Comparison of ENCODE assay signal across 23 cellular contexts in the genomic region with DNA sequence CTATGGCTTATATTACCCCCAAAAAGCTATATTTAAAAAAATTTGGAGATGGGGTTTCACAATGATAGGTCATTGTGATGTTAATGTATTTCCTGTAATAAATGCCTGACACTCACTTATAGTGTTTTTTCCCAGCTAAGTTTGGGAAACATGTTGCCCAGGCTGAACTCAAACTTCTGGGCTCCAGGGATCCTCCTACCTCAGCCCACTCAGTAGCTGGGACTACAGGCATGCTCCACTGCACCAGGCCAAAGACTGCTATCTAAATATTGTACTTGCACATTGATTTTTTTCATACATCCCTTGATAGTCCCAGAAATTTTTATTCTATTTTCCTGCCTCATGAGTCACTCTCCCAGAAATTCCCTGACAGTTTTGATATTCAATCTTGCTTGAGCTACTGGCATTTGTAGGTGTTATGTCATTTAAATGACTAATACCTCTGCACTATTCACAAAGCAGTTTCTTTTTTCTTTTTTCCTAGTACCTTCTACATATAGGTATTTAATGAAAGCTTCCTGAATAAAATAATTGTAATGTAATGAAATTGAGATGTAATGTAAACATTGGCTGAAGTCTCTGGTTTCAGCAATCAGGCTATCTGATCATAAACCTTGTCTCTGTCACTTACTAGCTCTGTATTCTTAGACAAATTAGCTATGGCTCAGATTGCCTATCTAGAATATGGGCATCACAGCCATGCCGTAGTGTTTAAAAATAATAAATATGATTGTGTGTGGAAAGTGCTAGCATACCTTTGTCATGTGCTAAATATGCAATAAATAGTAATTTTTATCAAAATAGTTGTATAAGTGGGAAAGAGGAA.
DNase-seq lines count a peak whose midpoint lies in the region; TF ChIP-seq lines count a peak whose summit lies in the region.
"Had no signal": no experiment of that assay in that cellular context is flagged by ENCODE, and none has a peak within 500 bp of the region (broad histone marks: within the 10 kb centered on the region; RNA-seq: fewer than 3 reads in every experiment).

No MANE protein-coding gene starts in this region.

- H3K36me3 ChIP-seq in brain microvascular endothelial cell (replicated peaks): no peaks in the 10 kb centered on the region
- H3K36me3 ChIP-seq: heart left ventricle had no signal

- peaks cover 4% of the 10 kb centered on the region for H3K9me3 Mint-ChIP-seq in activated T-helper 1 cell treated with anti-CD3 and anti-CD28 coated beads, Interleukin-12 subunit alpha, Interleukin-12 subunit beta, Interleukin-2, Interleukin-4 antibody, amounts not matched to agents 30 ng/mL and 10 ng/mL and 1 ng/mL, durations not matched to agents 14 hours and 24 hours and 36 hours

- H3K36me3 Mint-ChIP-seq in activated T-helper 1 cell treated with anti-CD3 and anti-CD28 coated beads, Interleukin-12 subunit alpha, Interleukin-12 subunit beta, Interleukin-2, Interleukin-4 antibody, amounts not matched to agents 30 ng/mL and 10 ng/mL and 1 ng/mL, durations not matched to agents 14 hours and 24 hours and 36 hours (ENCODE audit: low read depth): no peaks in the 10 kb centered on the region
- H3K36me3 Mint-ChIP-seq: immature natural killer cell; naive thymus-derived CD4-positive, alpha-beta T cell had no signal

- DNase-seq in Daoy (ENCODE audit: low read depth) (peak; percentile 3), NCI-H460 (ENCODE audit: extremely low read depth, low read depth) (peak; percentile 25), brain microvascular endothelial cell (peak; percentile 0), non-pigmented ciliary epithelial cell (ENCODE audit: low read depth) (peak; percentile 19), NCI-H510A (lab: John Stamatoyannopoulos, UW) (no peak), GM13977 (ENCODE audit: low spot score) (no peak), SKM-1 (lab: John Stamatoyannopoulos, UW; ENCODE audit: unreplicated experiment) (no peak)
- no peak for DNase-seq in activated T-helper 1 cell treated with anti-CD3 and anti-CD28 coated beads, Interleukin-12 subunit alpha, Interleukin-12 subunit beta, Interleukin-2, Interleukin-4 antibody, amounts not matched to agents 30 ng/mL and 10 ng/mL and 1 ng/mL, durations not matched to agents 14 hours and 24 hours and 36 hours (ENCODE audit: low spot score)
- DNase-seq: activated effector memory CD4-positive, alpha-beta T cell treated with Interleukin-2 at 50 U/mL for 16 hours; central memory CD4-positive, alpha-beta T cell; DMS 273 treated with DMSO at 0.1 percent for 48 hours; heart left ventricle; immature natural killer cell; naive thymus-derived CD4-positive, alpha-beta T cell; NCI-H187 treated with DMSO at 0.1 percent for 48 hours; NCI-H446 treated with DMSO at 0.1 percent for 48 hours; posterior cingulate gyrus; SK-N-SH; stimulated activated CD4-positive, alpha-beta T cell treated with anti-CD3 and anti-CD28 coated beads, Interleukin-4, amount 100 ng/mL, for 4 hours; substantia nigra; T1000 had no signal

- H3K27me3 ChIP-seq in brain microvascular endothelial cell (replicated peaks): no peaks in the 10 kb centered on the region
- H3K27me3 ChIP-seq: heart left ventricle had no signal

- TF ChIP-seq CTCF in brain microvascular endothelial cell (IDR thresholded peaks at IDR 0.05; ENCODE audit: low read depth, low read length, missing control alignments) (no peak), GM13977 (IDR thresholded peaks at IDR 0.05; ENCODE audit: extremely low read depth, insufficient read depth, missing control alignments) (no peak)

- H3K27ac Mint-ChIP-seq in activated T-helper 1 cell treated with anti-CD3 and anti-CD28 coated beads, Interleukin-12 subunit alpha, Interleukin-12 subunit beta, Interleukin-2, Interleukin-4 antibody, amounts not matched to agents 30 ng/mL and 10 ng/mL and 1 ng/mL, durations not matched to agents 14 hours and 24 hours and 36 hours: no peak overlapping the region
- H3K27ac Mint-ChIP-seq: B cell; immature natural killer cell; naive thymus-derived CD4-positive, alpha-beta T cell had no signal

- no peak overlapping the region for H3K4me3 Mint-ChIP-seq in activated T-helper 1 cell treated with anti-CD3 and anti-CD28 coated beads, Interleukin-12 subunit alpha, Interleukin-12 subunit beta, Interleukin-2, Interleukin-4 antibody, amounts not matched to agents 30 ng/mL and 10 ng/mL and 1 ng/mL, durations not matched to agents 14 hours and 24 hours and 36 hours
- H3K4me3 Mint-ChIP-seq: B cell; immature natural killer cell; naive thymus-derived CD4-positive, alpha-beta T cell had no signal

- H3K27ac ChIP-seq in brain microvascular endothelial cell: no peak overlapping the region
- H3K27ac ChIP-seq: heart left ventricle had no signal

- H3K27me3 Mint-ChIP-seq in activated T-helper 1 cell treated with anti-CD3 and anti-CD28 coated beads, Interleukin-12 subunit alpha, Interleukin-12 subunit beta, Interleukin-2, Interleukin-4 antibody, amounts not matched to agents 30 ng/mL and 10 ng/mL and 1 ng/mL, durations not matched to agents 14 hours and 24 hours and 36 hours (ENCODE audit: insufficient read depth): no peaks in the 10 kb centered on the region
- H3K27me3 Mint-ChIP-seq: B cell; naive thymus-derived CD4-positive, alpha-beta T cell had no signal

- in situ Hi-C loops in brain microvascular endothelial cell (cut with HindIII; ENCODE audit: low pct_ligation_motif_present, low sequenced_read_pairs): no loop called here
- in situ Hi-C loops in GM13977 (cut with MboI; ENCODE audit: low pct_unique_long_range_greater_than_20kb, low sequenced_read_pairs, unreplicated experiment): no loop called here

- no peak overlapping the region for H3K4me3 ChIP-seq in brain microvascular endothelial cell (ENCODE audit: low read depth, low read length)
- H3K4me3 ChIP-seq: heart left ventricle, smooth muscle cell had no signal

- intact Hi-C loops in activated T-helper 1 cell treated with anti-CD3 and anti-CD28 coated beads, Interleukin-12 subunit alpha, Interleukin-12 subunit beta, Interleukin-2, Interleukin-4 antibody, amounts not matched to agents 30 ng/mL and 10 ng/mL and 1 ng/mL, durations not matched to agents 14 hours and 24 hours and 36 hours (cut with micrococcal nuclease): no loop called here

- H3K4me1 Mint-ChIP-seq in activated T-helper 1 cell treated with anti-CD3 and anti-CD28 coated beads, Interleukin-12 subunit alpha, Interleukin-12 subunit beta, Interleukin-2, Interleukin-4 antibody, amounts not matched to agents 30 ng/mL and 10 ng/mL and 1 ng/mL, durations not matched to agents 14 hours and 24 hours and 36 hours (ENCODE audit: low read depth): no peaks in the 10 kb centered on the region
- H3K4me1 Mint-ChIP-seq: B cell, immature natural killer cell had no signal

Comparison
In these comparisons a context has a peak if more than half of its experiments do, and no peak if none do; other contexts are left out.
1. DNase-seq: peak in Daoy (single experiment), NCI-H460 (single experiment), brain microvascular endothelial cell (single experiment) and non-pigmented ciliary epithelial cell (single experiment); none in NCI-H510A (single experiment), GM13977 (single experiment), SKM-1 (single experiment) and activated T-helper 1 cell treated with anti-CD3 and anti-CD28 coated beads, Interleukin-12 subunit alpha, Interleukin-12 subunit beta, Interleukin-2, Interleukin-4 antibody, amounts not matched to agents 30 ng/mL and 10 ng/mL and 1 ng/mL, durations not matched to agents 14 hours and 24 hours and 36 hours (single experiment).